25 cellular contexts compared by ENCODE assay signal in the genomic region with DNA sequence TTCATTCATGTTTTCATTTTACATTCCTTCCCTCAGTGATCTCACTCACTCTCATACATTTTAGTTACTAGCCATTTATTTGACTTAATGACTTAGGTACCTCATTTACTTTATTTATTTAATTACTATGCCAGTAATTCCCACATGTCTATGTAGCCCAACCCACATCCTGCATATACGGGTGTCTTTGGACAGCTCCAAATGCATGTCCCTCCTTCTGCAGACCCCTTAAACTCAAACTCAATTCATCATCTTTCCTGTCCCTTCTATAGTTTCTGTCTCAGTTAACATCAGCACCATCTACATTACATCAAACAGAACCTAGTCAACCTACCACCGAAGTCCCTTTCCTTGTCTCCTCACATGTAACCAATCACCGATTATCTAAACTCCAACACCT. TPM values are rescaled to one million over a fixed set of nuclear protein-coding genes. Genes with fewer than 3 reads are reported as not detected.
A peak's percentile ranks its signal among the peaks of the same experiment; 100 is the strongest.
DNase-seq lines count a peak whose midpoint lies in the region; ATAC-seq, FAIRE-seq and TF ChIP-seq lines count a peak whose summit lies in the region.
"Had no signal": no experiment of that assay in that cellular context is flagged by ENCODE, and none has a peak within 500 bp of the region (broad histone marks: within the 10 kb centered on the region; RNA-seq: fewer than 3 reads in every experiment).

No MANE protein-coding gene starts in this region.

- H3K27ac ChIP-seq in heart right ventricle, result peak overlapping the region in 8 of 10 donors; percentile 43 to 85 (median 80)
- peak overlapping the region in 3 of 4 donors; percentile 5 to 68 (median 18) for H3K27ac ChIP-seq in gastroesophageal sphincter
- H3K27ac ChIP-seq in gastrocnemius medialis, result peak overlapping the region; percentile 9 to 75 (median 68)
- H3K27ac ChIP-seq in upper lobe of left lung, result peak overlapping the region; percentile 17 to 81 (median 60)
- H3K27ac ChIP-seq: SJSA1 had no signal

- no peak for TF ChIP-seq CTCF in heart right ventricle (IDR thresholded peaks at IDR 0.05)
- TF ChIP-seq CTCF in gastroesophageal sphincter (IDR thresholded peaks at IDR 0.05), result no peak
- no peak for TF ChIP-seq CTCF in gastrocnemius medialis (IDR thresholded peaks at IDR 0.05 in 4 of 5, conservative IDR thresholded peaks at IDR 0.05 in 1 of 5)
- TF ChIP-seq CTCF in upper lobe of left lung (IDR thresholded peaks at IDR 0.05), result no peak

- H3K4me1 ChIP-seq in heart right ventricle (peaks cover 0 to 60% (median 33%) of the 10 kb centered on the region in 9 donors), gastroesophageal sphincter (peaks cover 0 to 33% (median 2%) of the 10 kb centered on the region in 3 donors), gastrocnemius medialis (peaks cover 0 to 2% of the 10 kb centered on the region in 2 donors), upper lobe of left lung (peaks cover 5 to 20% (median 9%) of the 10 kb centered on the region in 4 donors)
- H3K4me1 ChIP-seq: HAP-1, SJSA1 had no signal

- TF ChIP-seq EP300 in gastroesophageal sphincter (IDR thresholded peaks at IDR 0.05), result no peak
- TF ChIP-seq EP300 in upper lobe of left lung (IDR thresholded peaks at IDR 0.05), result no peak

- in situ Hi-C loops in gastrocnemius medialis (cut with MboI; ENCODE audit: low sequenced_read_pairs in 4 of 4), result no loop called here

- no peak for ATAC-seq in heart right ventricle
- no peak for ATAC-seq in gastroesophageal sphincter
- no peak for ATAC-seq in gastrocnemius medialis
- ATAC-seq in upper lobe of left lung (ENCODE audit: low FRiP score in 2 of 2), result no peak
- no peak for ATAC-seq in GM21515 (IDR thresholded peaks at IDR 0.05; ENCODE audit: unreplicated experiment)
- ATAC-seq in HG03175 (IDR thresholded peaks at IDR 0.05; ENCODE audit: unreplicated experiment), result no peak
- ATAC-seq: PC-3 had no signal

- WGBS in heart right ventricle, 2 donors, result 72 to 76% methylated on average over 3 of the region's 3 CpGs
- WGBS in gastroesophageal sphincter (ENCODE audit: low coverage in 1 of 2), 2 donors, result 78 to 81% methylated on average over 3 of the region's 3 CpGs
- WGBS in upper lobe of left lung, 2 donors, result 66 to 71% methylated on average over 3 of the region's 3 CpGs

- TF ChIP-seq POLR2A in gastroesophageal sphincter (IDR thresholded peaks at IDR 0.05) (no peak), gastrocnemius medialis (IDR thresholded peaks at IDR 0.05) (no peak), upper lobe of left lung (IDR thresholded peaks at IDR 0.05) (no peak)

- H3K27me3 ChIP-seq in heart right ventricle, result no peaks in the 10 kb centered on the region
- H3K27me3 ChIP-seq in gastroesophageal sphincter, result no peaks in the 10 kb centered on the region
- no peaks in the 10 kb centered on the region for H3K27me3 ChIP-seq in gastrocnemius medialis
- no peaks in the 10 kb centered on the region for H3K27me3 ChIP-seq in upper lobe of left lung
- H3K27me3 ChIP-seq: MG63 had no signal

- no peak for FAIRE-seq in urothelium cell line (lab: Jason Lieb, UNC)
- FAIRE-seq: GM12891 had no signal

- H3K9me3 ChIP-seq in heart right ventricle (no peaks in the 10 kb centered on the region), gastroesophageal sphincter (no peaks in the 10 kb centered on the region), gastrocnemius medialis (no peaks in the 10 kb centered on the region), upper lobe of left lung (no peaks in the 10 kb centered on the region)
- H3K9me3 ChIP-seq: HAP-1, MG63, SJSA1 had no signal

- H3K4me3 ChIP-seq in heart right ventricle (peak overlapping the region in 6 of 10 donors; percentile 39 to 55 (median 46)), gastroesophageal sphincter (peak overlapping the region in 1 of 2 donors; percentile 36), gastrocnemius medialis (peak overlapping the region in 2 of 4 donors; percentile 23 to 42), upper lobe of left lung (peak overlapping the region in 2 of 4 donors; percentile 22 to 43)
- H3K4me3 ChIP-seq: HAP-1, MG63, SJSA1 had no signal

- no peaks in the 10 kb centered on the region for H3K36me3 ChIP-seq in heart right ventricle
- H3K36me3 ChIP-seq in gastroesophageal sphincter, result no peaks in the 10 kb centered on the region
- H3K36me3 ChIP-seq in gastrocnemius medialis, result no peaks in the 10 kb centered on the region
- no peaks in the 10 kb centered on the region for H3K36me3 ChIP-seq in upper lobe of left lung
- H3K36me3 ChIP-seq: HAP-1, MG63, SJSA1 had no signal

- DNase-seq in heart right ventricle, result no peak
- DNase-seq in cardiac septum (ENCODE audit: low spot score), result no peak
- DNase-seq in gastrocnemius medialis, result no peak
- no peak for DNase-seq in upper lobe of left lung
- DNase-seq in urothelium cell line (ENCODE audit: low spot score), result no peak
- DNase-seq: 8988T; Calu3; DMS79 treated with DMSO at 0.1 percent for 48 hours; GF-D8; GOT3; IMR-90; KG1; MG63; NCI-H2029; NCI-H446; NCI-H526; NK-92 treated with Interleukin-12 subunit alpha and Interleukin-12 subunit beta, amount 100 ng/mL, for 24 hours; PC-3 had no signal

- intact Hi-C loops in heart right ventricle (cut with DNase I), result no loop called here
- intact Hi-C loops in cardiac septum (cut with DNase I), result loop anchor here (2.0 kb wide), 1 partner anchor 27 kb away; no protein-coding TSS in a partner anchor
- intact Hi-C loops in gastrocnemius medialis (cut with DNase I; ENCODE audit: low total_unique reads), result no loop called here

RNA-seq across cellular contexts. Expression of a gene that starts 2.8 kb away (rescaled TPM):
- total RNA-seq in heart right ventricle (1 to 10 TPM; 1.2 to 6.6 (median 2.7) TPM), cardiac septum (2.2 TPM), gastroesophageal sphincter (1 to 10 TPM; 1.4 to 4.7 (median 2.4) TPM), gastrocnemius medialis (1 to 10 TPM in 3 of 4 donors, under 1 TPM in 1; 1.00 to 3.6 (median 1.6) TPM), upper lobe of left lung (10 to 100 TPM in 1 of 6 donors, 1 to 10 TPM in 5; 3.9 to 13.0 (median 6.3) TPM)
- 1 to 10 TPM; 4.3 to 4.8 TPM for polyA plus RNA-seq in heart right ventricle
- total RNA-seq: Calu3, IMR-90, PC-3, SJSA1 had no signal
- polyA plus RNA-seq: IMR-90 had no signal

RNA-seq across cellular contexts. Expression of a gene that starts 34.0 kb away (rescaled TPM):
- total RNA-seq in heart right ventricle (10 to 100 TPM in 1 of 10 donors, 1 to 10 TPM in 7, under 1 TPM in 2; 0.94 to 15.2 (median 1.8) TPM), cardiac septum (2.6 TPM), gastroesophageal sphincter (1 to 10 TPM; 1.9 to 9.0 (median 5.1) TPM), gastrocnemius medialis (10 to 100 TPM in 1 of 4 donors, 1 to 10 TPM in 3; 1.1 to 40.7 (median 3.6) TPM), upper lobe of left lung (10 to 100 TPM; 17.4 to 87.8 (median 28.1) TPM)
- 1 to 10 TPM; 1.0 to 1.9 TPM for polyA plus RNA-seq in heart right ventricle
- total RNA-seq: IMR-90, SJSA1 had no signal
- polyA plus RNA-seq: BJ, IMR-90 had no signal

Comparison
In these comparisons a context has a peak if more than half of its experiments do, and no peak if none do; other contexts are left out.
1. H3K27ac ChIP-seq: peak in every context shown above with its lines; median percentile 80 in heart right ventricle; 68 in gastrocnemius medialis; 60 in upper lobe of left lung; 18 in gastroesophageal sphincter.